8 cellular contexts compared by ENCODE assay signal in genomic region chr15:85730001-85730820, GRCh38.
DNase-seq lines count a peak whose midpoint lies in the region; ATAC-seq, FAIRE-seq and TF ChIP-seq lines count a peak whose summit lies in the region.

No MANE protein-coding gene starts in this region.

- H3K27ac ChIP-seq in Karpas-422 (ENCODE audit: low read length) (peak overlapping the region; percentile 20; the same call in 1 of the 2 replicates), K562 (ENCODE audit: extremely low read depth, low read depth, low read length) (no peak overlapping the region), iPS DF 6.9 (ENCODE audit: low read length) (no peak overlapping the region)

- FAIRE-seq in D721Med (lab: Jason Lieb, UNC) (peak; percentile 92), RCC 7860 (lab: Jason Lieb, UNC) (peak; percentile 28), K562 (lab: Jason Lieb, UNC) (peak; percentile 90)

- POLR2A ChIA-PET in K562 (lab: Yijun Ruan, JAX): no interaction called here

- H3K9me1 ChIP-seq in K562 (ENCODE audit: control insufficient read depth, insufficient read depth, low read length): no peaks in the 10 kb centered on the region

- H3K79me2 ChIP-seq in Karpas-422 (ENCODE audit: low read length): 0 out of 2 replicates have a peak, but pooled peaks cover 4% of the 10 kb centered on the region
- no peaks in the 10 kb centered on the region for H3K79me2 ChIP-seq in K562 (ENCODE audit: control insufficient read depth, insufficient read depth, low read length)

- H3K9me3 ChIP-seq in Karpas-422 (ENCODE audit: low read length) (no peaks in the 10 kb centered on the region), K562 (replicated peaks; ENCODE audit: control insufficient read depth, insufficient read depth, low read depth, low read length) (no peaks in the 10 kb centered on the region), iPS DF 6.9 (ENCODE audit: control insufficient read depth, insufficient read depth, low read length) (peaks cover 2% of the 10 kb centered on the region)

- H3K4me3 ChIP-seq in Karpas-422 (ENCODE audit: low read length): no peak overlapping the region
- no peak overlapping the region for H3K4me3 ChIP-seq in K562
- no peak overlapping the region for H3K4me3 ChIP-seq in iPS DF 6.9 (ENCODE audit: low read length)

- H2AFZ ChIP-seq in Karpas-422 (ENCODE audit: low read length): no peak overlapping the region
- no peak overlapping the region for H2AFZ ChIP-seq in K562 (ENCODE audit: low read depth, low read length)

- H4K20me1 ChIP-seq in Karpas-422 (ENCODE audit: insufficient read depth, low read depth, low read length) (no peaks in the 10 kb centered on the region), K562 (replicated peaks; ENCODE audit: control insufficient read depth, insufficient read depth, low read length) (no peaks in the 10 kb centered on the region)

- no peak for TF ChIP-seq POLR2A in K562 (conservative IDR thresholded peaks at IDR 0.05)

- no peak for DNase-seq in D721Med (ENCODE audit: insufficient read length, low spot score)
- DNase-seq in Karpas-422: peak; percentile 89
- peak; percentile 49 for DNase-seq in RCC 7860 (ENCODE audit: low spot score)
- peak; percentile 64 to 68 (median 66) for DNase-seq in K562 (ENCODE audit: extremely low read depth in 1 of 4, low spot score in 3 of 4)
- peak; percentile 52 for DNase-seq in iPS DF 6.9 (ENCODE audit: low read depth, low spot score)
- peak in 2 of 3 experiments; percentile 19 to 48 for DNase-seq in stimulated activated CD4-positive, alpha-beta T cell treated with anti-CD3 and anti-CD28 coated beads, TNF-alpha, amount 100 ng/mL, for 24 hours (ENCODE audit: low read depth in 3 of 3)

- TF ChIP-seq CTCF in D721Med (IDR thresholded peaks at IDR 0.05; ENCODE audit: insufficient read depth, missing control alignments) (peak; percentile 80), K562 (IDR thresholded peaks at IDR 0.05 in 2 of 3, conservative IDR thresholded peaks at IDR 0.05 in 1 of 3; ENCODE audit: insufficient read depth in 2 of 3, low read depth in 1 of 3, low read length in 3 of 3) (peak; percentile 59 to 78 (median 68); a peak in 5 of 6 replicates)

- in situ Hi-C loops in K562 (cut with MboI): no loop called here

- BruUV-seq in K562 (replicated peaks; lab: Mats Ljungman, UMichigan): no TSS peak

- TF ChIP-seq EP300 in K562 (IDR thresholded peaks at IDR 0.05; ENCODE audit: low read length): no peak

- H3K4me2 ChIP-seq in Karpas-422 (ENCODE audit: low read depth, low read length, poor library complexity, severe bottlenecking) (no peak overlapping the region), K562 (ENCODE audit: insufficient read depth, low read length) (no peak overlapping the region)

- H3K27me3 ChIP-seq in Karpas-422 (ENCODE audit: low read length) (no peaks in the 10 kb centered on the region), K562 (ENCODE audit: control insufficient read depth in 2 of 2, insufficient read depth in 2 of 2, low read length in 2 of 2) (no peaks in the 10 kb centered on the region), iPS DF 6.9 (ENCODE audit: control insufficient read depth, insufficient read depth, low read length) (no peaks in the 10 kb centered on the region)

- intact Hi-C loops in K562 (cut with micrococcal nuclease): loop anchor here (1.0 kb wide), 2 partner anchors 101 to 110 kb away; no protein-coding TSS in a partner anchor

- H3K36me3 ChIP-seq in Karpas-422 (ENCODE audit: insufficient read depth, low read length): peaks cover 67% of the 10 kb centered on the region
- H3K36me3 ChIP-seq in K562 (ENCODE audit: control insufficient read depth, insufficient read depth, low read length): no peaks in the 10 kb centered on the region
- H3K36me3 ChIP-seq in iPS DF 6.9 (ENCODE audit: control insufficient read depth, insufficient read depth, low read length): peaks cover 11% of the 10 kb centered on the region; the same call in 1 of the 2 replicates

- WGBS in K562 (ENCODE audit: insufficient coverage, low coverage, missing lambda C conversion rate): 8% methylated on average over 5 of the region's 5 CpGs
- no CpG with 5 or more reads among the region's 5 CpGs for WGBS in iPS DF 6.9 (ENCODE audit: insufficient coverage, insufficient read length)

- no peaks in the 10 kb centered on the region for H3K4me1 ChIP-seq in Karpas-422 (ENCODE audit: low read length)
- no peaks in the 10 kb centered on the region for H3K4me1 ChIP-seq in K562 (replicated peaks in 1 of 2; ENCODE audit: control insufficient read depth in 2 of 2, insufficient read depth in 2 of 2, low read length in 2 of 2)
- H3K4me1 ChIP-seq in iPS DF 6.9 (ENCODE audit: control insufficient read depth, insufficient read depth, low read length): no peaks in the 10 kb centered on the region

- H3K9ac ChIP-seq in Karpas-422 (ENCODE audit: low read length) (no peak overlapping the region), K562 (ENCODE audit: insufficient read depth in 1 of 2, low read depth in 2 of 2, low read length in 2 of 2) (no peak overlapping the region)

- ATAC-seq in GM21367 (IDR thresholded peaks at IDR 0.05; ENCODE audit: unreplicated experiment) (peak; percentile 52), K562 (peak; percentile 88), HG02840 (IDR thresholded peaks at IDR 0.05; ENCODE audit: low FRiP score, unreplicated experiment) (no peak)

- peak; percentile 54 to 74 for TF ChIP-seq RAD21 in K562 (CRISPR knock-in tag; conservative IDR thresholded peaks at IDR 0.05 in 1 of 2, IDR thresholded peaks at IDR 0.05 in 1 of 2)

- CTCF ChIA-PET in K562 (lab: Yijun Ruan, JAX; ENCODE audit: low intra/inter-chr PET ratio): interaction anchor here (2.0 to 2.4 kb wide), 2 partner anchors 101 to 110 kb away, joined by 5 to 20 read pairs; no protein-coding TSS in a partner anchor

- no peaks in the 10 kb centered on the region for H3K9me2 ChIP-seq in Karpas-422 (replicated peaks; ENCODE audit: insufficient read depth, low read length)

TF ChIP-seq in K562, 482 proteins besides CTCF, POLR2A, EP300 and RAD21:
- TF ChIP-seq CREM (IDR thresholded peaks at IDR 0.05; ENCODE audit: low read depth) (peak; percentile 28; the same call in 1 of the 2 replicates), SMC3 (conservative IDR thresholded peaks at IDR 0.05; ENCODE audit: insufficient read depth, low read depth, low read length) (peak; percentile 54; the same call in 1 of the 2 replicates), VEZF1 (CRISPR knock-in tag; IDR thresholded peaks at IDR 0.05) (peak; percentile 14; the same call in 1 of the 2 replicates), KLF1 (tag; IDR thresholded peaks at IDR 0.05) (no peak)
